Comparison of ENCODE assay signal across 8 cellular contexts in the genomic region with DNA sequence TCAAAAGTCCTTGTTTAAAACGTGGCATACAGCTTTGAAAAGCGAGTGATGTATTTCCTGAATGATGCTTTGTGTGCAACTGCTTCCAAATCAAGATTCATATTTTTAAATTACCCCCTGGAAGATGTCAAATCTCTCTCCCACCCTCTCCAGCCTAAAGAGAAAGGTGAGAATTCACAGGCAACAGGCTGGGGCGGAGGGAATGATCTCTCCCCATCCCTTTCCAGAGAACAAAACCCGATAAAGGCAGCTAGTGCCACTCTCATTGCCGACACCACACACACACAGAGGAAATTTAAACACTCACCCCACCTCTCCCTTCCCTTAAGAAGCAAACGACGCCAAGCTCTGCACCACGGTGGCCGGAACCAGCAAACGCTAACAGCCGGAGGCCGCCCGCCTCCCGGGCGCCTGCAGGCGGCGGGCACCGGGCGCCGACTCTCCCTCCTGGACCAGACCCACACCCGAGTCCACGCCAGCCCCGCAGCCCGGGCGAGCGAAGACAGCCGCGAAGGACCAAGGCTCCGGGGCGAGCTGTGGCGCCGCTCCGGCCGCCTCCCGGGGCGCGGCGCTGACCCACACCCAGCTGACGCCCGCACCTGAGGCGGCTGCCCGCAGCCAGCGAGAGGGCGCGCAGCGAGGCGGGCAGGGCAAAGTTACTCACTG.
DNase-seq lines count a peak whose midpoint lies in the region; ATAC-seq and FAIRE-seq lines count a peak whose summit lies in the region.

No MANE protein-coding gene starts in this region.

- H3K27me3 ChIP-seq in mucosa of rectum (ENCODE audit: control insufficient read depth in 2 of 2, insufficient read depth in 2 of 2, low read length in 2 of 2) (no peaks in the 10 kb centered on the region), stomach smooth muscle (ENCODE audit: control insufficient read depth in 1 of 2, insufficient read depth in 2 of 2, low read length in 2 of 2) (no peaks in the 10 kb centered on the region)

- peak overlapping the region; percentile 88 to 95 for H3K9ac ChIP-seq in mucosa of rectum (ENCODE audit: low read depth in 1 of 2, low read length in 2 of 2)
- H3K9ac ChIP-seq in stomach smooth muscle (ENCODE audit: low read length in 2 of 2) = peak overlapping the region; percentile 72 to 79

- H3K4me3 Mint-ChIP-seq in effector memory CD8-positive, alpha-beta T cell = peak overlapping the region; percentile 81 to 86

- peaks cover 26 to 27% of the 10 kb centered on the region in 2 donors for H3K4me1 ChIP-seq in mucosa of rectum (ENCODE audit: control insufficient read depth in 2 of 2, insufficient read depth in 2 of 2, low read length in 2 of 2)
- H3K4me1 ChIP-seq in stomach smooth muscle (ENCODE audit: control insufficient read depth, insufficient read depth, low read length) = peaks cover 23% of the 10 kb centered on the region

- H3K27ac ChIP-seq in mucosa of rectum (ENCODE audit: low read depth in 2 of 2, low read length in 2 of 2) = peak overlapping the region; percentile 97 to 99
- H3K27ac ChIP-seq in stomach smooth muscle (ENCODE audit: low read length) = peak overlapping the region; percentile 78

- H3K27ac Mint-ChIP-seq in effector memory CD8-positive, alpha-beta T cell = peak overlapping the region; percentile 89 to 93

- H3K27me3 Mint-ChIP-seq in effector memory CD8-positive, alpha-beta T cell = no peaks in the 10 kb centered on the region

- no peaks in the 10 kb centered on the region for H3K9me3 Mint-ChIP-seq in effector memory CD8-positive, alpha-beta T cell

- H3K4me1 Mint-ChIP-seq in effector memory CD8-positive, alpha-beta T cell (ENCODE audit: low read depth in 2 of 2) = peaks cover 29 to 49% of the 10 kb centered on the region in 2 donors

- no peaks in the 10 kb centered on the region for H3K9me3 ChIP-seq in mucosa of rectum (ENCODE audit: control insufficient read depth in 2 of 2, low read length in 2 of 2)
- H3K9me3 ChIP-seq in stomach smooth muscle (ENCODE audit: control insufficient read depth in 2 of 2, low read length in 2 of 2) = no peaks in the 10 kb centered on the region

- peak; percentile 35 for ATAC-seq in GM21528 (IDR thresholded peaks at IDR 0.05; ENCODE audit: low FRiP score, unreplicated experiment)
- ATAC-seq in activated CD4-positive, CD25-positive, alpha-beta regulatory T cell treated with anti-CD3 and anti-CD28 coated beads, Interleukin-2, amount 50 U/mL, for 24 hours = peak; percentile 19 to 25
- ATAC-seq in effector memory CD8-positive, alpha-beta T cell (replicated peaks) = peak; percentile 19

- H3K36me3 ChIP-seq in mucosa of rectum (ENCODE audit: control insufficient read depth in 2 of 2, insufficient read depth in 2 of 2, low read length in 2 of 2) (peaks cover 4 to 9% of the 10 kb centered on the region in 2 donors), stomach smooth muscle (ENCODE audit: control insufficient read depth in 2 of 2, insufficient read depth in 2 of 2, low read length in 2 of 2) (peaks cover 5 to 6% of the 10 kb centered on the region in 2 donors)

- H3K4me3 ChIP-seq in mucosa of rectum (ENCODE audit: low read length in 2 of 2) (peak overlapping the region; percentile 75 to 96), stomach smooth muscle (ENCODE audit: low read length in 2 of 2) (peak overlapping the region; percentile 88 to 93)

- no peak for FAIRE-seq in HTR-8/SVneo (lab: Jason Lieb, UNC)

- DNase-seq in GM03348 (ENCODE audit: low spot score) (peak; percentile 70), HuH-7 (ENCODE audit: low spot score) (peak; percentile 19), HTR-8/SVneo (ENCODE audit: insufficient read length, low spot score) (no peak)
- DNase-seq in effector memory CD8-positive, alpha-beta T cell = peak; percentile 27 to 36 (median 32)

- peaks cover 34% of the 10 kb centered on the region for H3K36me3 Mint-ChIP-seq in effector memory CD8-positive, alpha-beta T cell (ENCODE audit: insufficient read depth)
